ENCODE assay signal across 10 cellular contexts in the genomic region with DNA sequence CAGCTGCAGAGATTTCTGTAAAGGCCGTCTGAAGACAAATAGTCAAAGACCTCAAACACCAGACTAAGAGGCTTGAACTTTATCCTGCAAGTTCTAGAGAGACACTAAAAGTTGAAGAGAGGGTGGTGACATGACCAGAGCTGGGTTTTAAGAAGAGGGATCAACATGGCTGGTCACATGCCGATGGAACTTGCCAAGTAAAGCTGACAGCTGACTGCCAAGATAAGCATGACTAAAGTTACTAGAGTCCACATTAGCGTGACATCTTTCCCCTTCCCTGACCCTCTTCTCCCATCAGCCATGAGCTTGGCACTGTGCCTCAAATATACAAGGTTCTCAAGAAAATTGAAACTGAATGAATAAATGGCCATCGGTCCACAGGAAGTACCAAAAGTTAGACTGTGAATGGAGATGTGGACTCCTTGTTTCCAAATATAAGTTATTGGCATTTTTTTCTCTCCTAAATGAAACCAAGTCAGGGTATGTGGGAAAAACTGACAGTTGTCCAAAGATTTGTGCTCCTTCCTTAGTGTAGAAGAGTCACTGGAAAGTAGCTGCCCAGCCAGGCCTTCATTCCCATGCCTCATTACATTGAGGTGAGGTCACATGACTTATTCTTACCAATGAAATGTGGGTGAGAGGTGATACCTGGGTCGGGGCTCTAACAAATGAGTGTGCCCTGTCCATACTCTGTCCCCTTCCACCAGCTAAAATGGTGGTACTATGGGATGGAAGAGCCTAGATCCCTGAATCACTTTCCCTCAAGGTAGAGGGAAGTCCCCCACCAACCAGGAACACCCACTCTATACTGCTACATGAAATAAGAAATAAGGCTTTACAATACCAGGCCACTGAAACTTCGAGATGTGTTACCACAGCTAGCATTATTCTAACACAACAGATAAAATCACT. TPM values are rescaled to one million over a fixed set of nuclear protein-coding genes. Genes with fewer than 3 reads are reported as not detected.
DNase-seq lines count a peak whose midpoint lies in the region; ATAC-seq and TF ChIP-seq lines count a peak whose summit lies in the region.
"Had no signal": no experiment of that assay in that cellular context is flagged by ENCODE, and none has a peak within 500 bp of the region (broad histone marks: within the 10 kb centered on the region; RNA-seq: fewer than 3 reads in every experiment).

No MANE protein-coding gene starts in this region.

- no peaks in the 10 kb centered on the region for H3K36me3 ChIP-seq in KMS-11 (ENCODE audit: insufficient read depth)
- H3K36me3 ChIP-seq in body of pancreas (replicated peaks in 1 of 2; ENCODE audit: insufficient read depth in 1 of 2, low read depth in 2 of 2), result no peaks in the 10 kb centered on the region
- H3K36me3 ChIP-seq in right atrium auricular region, result no peaks in the 10 kb centered on the region
- H3K36me3 ChIP-seq in MM.1S (replicated peaks; ENCODE audit: insufficient read depth, low read length), result no peaks in the 10 kb centered on the region; the same call in 1 of the 2 replicates

- intact Hi-C loops in body of pancreas (cut with DNase I), result no loop called here

- H3K27me3 ChIP-seq in KMS-11 (ENCODE audit: insufficient read depth, low read depth) (no peaks in the 10 kb centered on the region), body of pancreas (no peaks in the 10 kb centered on the region), right atrium auricular region (no peaks in the 10 kb centered on the region), MM.1S (replicated peaks; ENCODE audit: insufficient read depth, low read length) (no peaks in the 10 kb centered on the region)

- DNase-seq in body of pancreas (no peak), right atrium auricular region (ENCODE audit: low spot score) (no peak), HCEC 1CT (no peak), MM.1S (no peak)
- DNase-seq in stimulated activated naive CD8-positive, alpha-beta T cell treated with anti-CD3 and anti-CD28 coated beads, Interleukin-15, Interleukin-2, amounts not matched to agents 100 U/mL and 50 U/mL, for 24 hours, result no peak
- DNase-seq: activated B cell treated with CpG ODN at 0.5 μM for 24 hours; NK-92 treated with Interleukin-12 subunit alpha and Interleukin-12 subunit beta, amount 100 ng/mL, for 24 hours had no signal

- peaks cover 11% of the 10 kb centered on the region for H3F3A ChIP-seq in MM.1S (ENCODE audit: insufficient read depth, low read length)

- WGBS in body of pancreas, 2 donors, result 60 to 65% methylated on average over 6 of the region's 6 CpGs

- H3K9me3 ChIP-seq in body of pancreas (no peaks in the 10 kb centered on the region), right atrium auricular region (no peaks in the 10 kb centered on the region), MM.1S (replicated peaks; ENCODE audit: insufficient read depth, low read length) (no peaks in the 10 kb centered on the region)

- H2AFZ ChIP-seq in KMS-11 (ENCODE audit: low read depth) (no peak overlapping the region), MM.1S (ENCODE audit: low read length) (no peak overlapping the region)

- TF ChIP-seq CTCF in KMS-11 (conservative IDR thresholded peaks at IDR 0.05; ENCODE audit: low read depth, low read length), result no peak
- no peak for TF ChIP-seq CTCF in body of pancreas (IDR thresholded peaks at IDR 0.05)
- no peak for TF ChIP-seq CTCF in right atrium auricular region (IDR thresholded peaks at IDR 0.05)
- no peak for TF ChIP-seq CTCF in MM.1S (IDR thresholded peaks at IDR 0.05; ENCODE audit: low read length)

- no peak for TF ChIP-seq POLR2A in body of pancreas (IDR thresholded peaks at IDR 0.05)

- H4K20me1 ChIP-seq in KMS-11 (ENCODE audit: insufficient read depth), result no peaks in the 10 kb centered on the region
- H4K20me1 ChIP-seq in MM.1S (ENCODE audit: insufficient read depth, low read length), result no peaks in the 10 kb centered on the region

- H3K4me1 ChIP-seq in KMS-11 (ENCODE audit: low read depth, poor library complexity, severe bottlenecking) (peaks cover 99% of the 10 kb centered on the region), body of pancreas (peaks cover 77% of the 10 kb centered on the region), right atrium auricular region (peaks cover 0 to 84% of the 10 kb centered on the region in 2 donors), MM.1S (ENCODE audit: low read length) (peaks cover 18% of the 10 kb centered on the region)

- H3K27ac ChIP-seq in KMS-11, result no peak overlapping the region
- H3K27ac ChIP-seq in body of pancreas, result peak overlapping the region; percentile 12 to 47 (median 32)
- H3K27ac ChIP-seq in right atrium auricular region, result peak overlapping the region; percentile 74 to 84
- H3K27ac ChIP-seq in MM.1S (ENCODE audit: low read length), result no peak overlapping the region

- no peaks in the 10 kb centered on the region for H3K9me2 ChIP-seq in MM.1S (replicated peaks; ENCODE audit: insufficient read depth, low read length)

- H3K4me2 ChIP-seq in KMS-11 (peak overlapping the region; percentile 29; the same call in 1 of the 2 replicates), MM.1S (ENCODE audit: low read depth, low read length) (no peak overlapping the region)

- ATAC-seq in body of pancreas (no peak), GM18517 (IDR thresholded peaks at IDR 0.05; ENCODE audit: unreplicated experiment) (no peak), GM18519 (IDR thresholded peaks at IDR 0.05; ENCODE audit: low FRiP score, unreplicated experiment) (no peak)
- peak; percentile 63 for ATAC-seq in stimulated activated naive CD8-positive, alpha-beta T cell treated with anti-CD3 and anti-CD28 coated beads, Interleukin-15, Interleukin-2, amounts not matched to agents 100 U/mL and 50 U/mL, for 24 hours

- H3K9ac ChIP-seq in KMS-11, result no peak overlapping the region
- H3K9ac ChIP-seq in MM.1S (ENCODE audit: low read length), result no peak overlapping the region

- H3K79me2 ChIP-seq in KMS-11 (ENCODE audit: insufficient read depth, low read depth), result peaks cover 68% of the 10 kb centered on the region
- peaks cover 55% of the 10 kb centered on the region for H3K79me2 ChIP-seq in MM.1S (ENCODE audit: low read length)

- H3K4me3 ChIP-seq in KMS-11 (IDR thresholded peaks at IDR 0.05; ENCODE audit: insufficient read depth, low read depth, low read length), result no peak overlapping the region
- no peak overlapping the region for H3K4me3 ChIP-seq in body of pancreas
- no peak overlapping the region for H3K4me3 ChIP-seq in right atrium auricular region
- H3K4me3 ChIP-seq in MM.1S (ENCODE audit: low read length), result no peak overlapping the region

RNA-seq across cellular contexts. Expression of gene XPNPEP1, which starts 24.4 kb away (rescaled TPM):
- total RNA-seq in body of pancreas (100 to 1,000 TPM in 1 of 2 donors, 10 to 100 TPM in 1; 77.6 to 104 TPM), right atrium auricular region (10 to 100 TPM; 41.2 to 45.2 TPM)

Comparison
In these comparisons a context has a peak if more than half of its experiments do, and no peak if none do; other contexts are left out.
1. H3K27ac ChIP-seq: peak in body of pancreas (4 of 4) and right atrium auricular region (2 of 2); none in KMS-11 (single experiment) and MM.1S (single experiment).